12 cellular contexts compared by ENCODE assay signal in the genomic region with DNA sequence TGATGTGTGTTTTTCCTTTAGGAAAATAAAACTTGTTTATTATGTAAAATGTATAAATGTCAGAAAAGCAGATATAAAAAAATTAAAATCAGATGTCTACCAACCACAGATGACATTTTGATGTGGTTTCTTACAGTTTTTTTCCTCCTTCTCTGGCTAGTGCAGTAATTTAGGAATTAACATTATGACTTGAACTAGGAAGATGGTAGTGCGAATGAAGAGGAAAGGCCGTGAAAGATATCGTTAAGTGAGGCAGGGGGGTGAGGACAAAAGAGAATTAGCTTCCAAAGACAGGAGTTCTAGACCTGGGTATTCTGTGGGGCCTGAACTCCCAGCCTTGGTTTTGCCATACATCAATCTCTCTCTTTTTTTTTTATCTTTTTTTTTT.
A peak's percentile ranks its signal among the peaks of the same experiment; 100 is the strongest.
DNase-seq lines count a peak whose midpoint lies in the region; ATAC-seq and TF ChIP-seq lines count a peak whose summit lies in the region.
"Had no signal": no experiment of that assay in that cellular context is flagged by ENCODE, and none has a peak within 500 bp of the region (broad histone marks: within the 10 kb centered on the region; RNA-seq: fewer than 3 reads in every experiment).

No MANE protein-coding gene starts in this region.

- TF ChIP-seq RAD21 in HCT116 (IDR thresholded peaks at IDR 0.05; ENCODE audit: low read depth), result no peak

- intact Hi-C loops in CD14-positive monocyte (cut with micrococcal nuclease), result no loop called here
- intact Hi-C loops in HCT116 (cut with micrococcal nuclease), result no loop called here
- intact Hi-C loops in dendritic cell treated with granulocyte-macrophage colony-stimulating factor and Interleukin-4, amounts not matched to agents 40 ng/mL and 50 ng/mL, for 4 days (cut with micrococcal nuclease), result no loop called here
- intact Hi-C loops in stomach (cut with DNase I; ENCODE audit: low total_unique reads), result no loop called here
- intact Hi-C loops in tibial artery (cut with DNase I; ENCODE audit: low total_unique reads), result no loop called here
- intact Hi-C loops in naive thymus-derived CD4-positive, alpha-beta T cell (cut with micrococcal nuclease), result no loop called here

- H3K4me3 Mint-ChIP-seq in CD14-positive monocyte, result no peak overlapping the region
- no peak overlapping the region for H3K4me3 Mint-ChIP-seq in dendritic cell treated with granulocyte-macrophage colony-stimulating factor and Interleukin-4, amounts not matched to agents 40 ng/mL and 50 ng/mL, for 4 days
- H3K4me3 Mint-ChIP-seq in naive thymus-derived CD4-positive, alpha-beta T cell, result no peak overlapping the region
- H3K4me3 Mint-ChIP-seq: CD8-positive, alpha-beta memory T cell had no signal

- DNase-seq in CD14-positive monocyte (ENCODE audit: low spot score) (no peak), HCT116 (ENCODE audit: low read depth, low spot score) (no peak), stomach (no peak), NOMO-1 treated with DMSO at 0.1 percent for 48 hours (lab: John Stamatoyannopoulos, UW; ENCODE audit: unreplicated experiment) (no peak), tibial artery (no peak)
- DNase-seq in naive thymus-derived CD4-positive, alpha-beta T cell, result no peak
- DNase-seq: CD8-positive, alpha-beta memory T cell; DND-41; GDM1 had no signal

- TF ChIP-seq POLR2A in HCT116 (IDR thresholded peaks at IDR 0.05; ENCODE audit: borderline replicate concordance, extremely low read depth, insufficient read depth, insufficient read length) (no peak), stomach (IDR thresholded peaks at IDR 0.05) (no peak)

- H3K4me3 ChIP-seq in HCT116 (replicated peaks in 1 of 2; ENCODE audit: low read depth in 1 of 2, low read length in 2 of 2), result no peak overlapping the region
- no peak overlapping the region for H3K4me3 ChIP-seq in stomach
- no peak overlapping the region for H3K4me3 ChIP-seq in tibial artery
- H3K4me3 ChIP-seq in naive thymus-derived CD4-positive, alpha-beta T cell (ENCODE audit: low read length), result no peak overlapping the region

- no TSS peak for BruUV-seq in HCT116 (replicated peaks; lab: Mats Ljungman, UMichigan)

- no peak overlapping the region for H3K27ac ChIP-seq in HCT116 (ENCODE audit: low read depth, low read length)
- peak overlapping the region in 4 of 5 donors; percentile 24 to 79 (median 68) for H3K27ac ChIP-seq in stomach
- no peak overlapping the region for H3K27ac ChIP-seq in tibial artery
- no peak overlapping the region for H3K27ac ChIP-seq in naive thymus-derived CD4-positive, alpha-beta T cell (ENCODE audit: low read depth, low read length)

- CTCF ChIA-PET in HCT116 (lab: Charles Lee), result no interaction called here
- CTCF ChIA-PET in naive thymus-derived CD4-positive, alpha-beta T cell (lab: Charles Lee), result no interaction called here

- H3K36me3 ChIP-seq in HCT116 (ENCODE audit: control insufficient read depth in 1 of 2, insufficient read depth in 2 of 2, low read length in 2 of 2) (no peaks in the 10 kb centered on the region), stomach (no peaks in the 10 kb centered on the region), tibial artery (peaks cover 0 to 3% (median 0%) of the 10 kb centered on the region in 3 donors)
- H3K36me3 ChIP-seq in naive thymus-derived CD4-positive, alpha-beta T cell (ENCODE audit: control insufficient read depth in 2 of 3, insufficient read depth in 3 of 3, low read length in 3 of 3), result no peaks in the 10 kb centered on the region

- RAD21 ChIA-PET in HCT116 (lab: Charles Lee; ENCODE audit: low non-redundant PET in 1 of 2, low total read pairs in 2 of 2, uncharacterized antibody in 2 of 2, unreplicated experiment in 2 of 2), result interaction anchor here in 1 of 2 experiments (0.6 kb wide), 1 partner anchor 518 kb away, joined by 3 read pairs; no protein-coding TSS in a partner anchor

- no peaks in the 10 kb centered on the region for H4K20me1 ChIP-seq in HCT116 (ENCODE audit: insufficient read depth)

- H3K27ac Mint-ChIP-seq in CD14-positive monocyte, result peak overlapping the region in 4 of 7 donors; percentile 6 to 75 (median 18)
- H3K27ac Mint-ChIP-seq in dendritic cell treated with granulocyte-macrophage colony-stimulating factor and Interleukin-4, amounts not matched to agents 40 ng/mL and 50 ng/mL, for 4 days, result peak overlapping the region; percentile 28
- peak overlapping the region in 1 of 9 donors; percentile 46 for H3K27ac Mint-ChIP-seq in naive thymus-derived CD4-positive, alpha-beta T cell

- H3K9me3 ChIP-seq in HCT116 (ENCODE audit: control insufficient read depth in 1 of 2, insufficient read depth in 1 of 2, low read depth in 1 of 2, low read length in 2 of 2) (no peaks in the 10 kb centered on the region), stomach (no peaks in the 10 kb centered on the region), tibial artery (no peaks in the 10 kb centered on the region)
- no peaks in the 10 kb centered on the region for H3K9me3 ChIP-seq in naive thymus-derived CD4-positive, alpha-beta T cell (ENCODE audit: control insufficient read depth in 2 of 3, low read length in 3 of 3)
- H3K9me3 ChIP-seq: Caco-2 had no signal

- TF ChIP-seq EP300 in stomach (IDR thresholded peaks at IDR 0.05), result no peak

- no peaks in the 10 kb centered on the region for H3K27me3 Mint-ChIP-seq in CD14-positive monocyte (ENCODE audit: low read depth in 3 of 3)
- no peaks in the 10 kb centered on the region for H3K27me3 Mint-ChIP-seq in dendritic cell treated with granulocyte-macrophage colony-stimulating factor and Interleukin-4, amounts not matched to agents 40 ng/mL and 50 ng/mL, for 4 days
- no peaks in the 10 kb centered on the region for H3K27me3 Mint-ChIP-seq in naive thymus-derived CD4-positive, alpha-beta T cell
- H3K27me3 Mint-ChIP-seq: CD8-positive, alpha-beta memory T cell; IgD-negative memory B cell had no signal

- H2AFZ ChIP-seq in HCT116 (ENCODE audit: low read depth, low read length, poor library complexity, severe bottlenecking), result no peak overlapping the region

- no peaks in the 10 kb centered on the region for H3K4me1 Mint-ChIP-seq in CD14-positive monocyte
- H3K4me1 Mint-ChIP-seq in dendritic cell treated with granulocyte-macrophage colony-stimulating factor and Interleukin-4, amounts not matched to agents 40 ng/mL and 50 ng/mL, for 4 days (ENCODE audit: low read depth), result peaks cover 5% of the 10 kb centered on the region
- H3K4me1 Mint-ChIP-seq in naive thymus-derived CD4-positive, alpha-beta T cell, result peaks cover 0 to 12% (median 8%) of the 10 kb centered on the region in 7 donors

- H3K4me1 ChIP-seq in HCT116 (ENCODE audit: control insufficient read depth in 1 of 2, insufficient read depth in 2 of 2, low read length in 2 of 2), result peaks cover 11 to 18% of the 10 kb centered on the region in 2 experiments
- H3K4me1 ChIP-seq in stomach, result peaks cover 0 to 6% (median 2%) of the 10 kb centered on the region in 4 donors
- peaks cover 0 to 7% (median 3%) of the 10 kb centered on the region in 4 donors for H3K4me1 ChIP-seq in tibial artery
- no peaks in the 10 kb centered on the region for H3K4me1 ChIP-seq in naive thymus-derived CD4-positive, alpha-beta T cell (ENCODE audit: control insufficient read depth in 2 of 2, insufficient read depth in 2 of 2, low read length in 2 of 2)

- 77 to 91% (median 81%) methylated on average over 3 of the region's 3 CpGs for WGBS in stomach, 5 donors

- ATAC-seq in HCT116, result no peak
- no peak for ATAC-seq in naive thymus-derived CD4-positive, alpha-beta T cell

- TF ChIP-seq CTCF in CD14-positive monocyte (IDR thresholded peaks at IDR 0.05) (no peak), HCT116 (IDR thresholded peaks at IDR 0.05 in 2 of 3, conservative IDR thresholded peaks at IDR 0.05 in 1 of 3; ENCODE audit: borderline replicate concordance in 1 of 3, insufficient read depth in 1 of 3, low read depth in 2 of 3, low read length in 2 of 3) (no peak), stomach (IDR thresholded peaks at IDR 0.05) (no peak), tibial artery (IDR thresholded peaks at IDR 0.05) (no peak)

- H3K9me2 ChIP-seq in HCT116 (ENCODE audit: insufficient read depth), result no peaks in the 10 kb centered on the region

- no peaks in the 10 kb centered on the region for H3K79me2 ChIP-seq in HCT116 (ENCODE audit: insufficient read depth, low read length)

- H3K27me3 ChIP-seq in HCT116 (ENCODE audit: insufficient read depth, low read length), result no peaks in the 10 kb centered on the region
- H3K27me3 ChIP-seq in stomach, result no peaks in the 10 kb centered on the region
- no peaks in the 10 kb centered on the region for H3K27me3 ChIP-seq in tibial artery
- H3K27me3 ChIP-seq in naive thymus-derived CD4-positive, alpha-beta T cell (ENCODE audit: control insufficient read depth in 2 of 2, insufficient read depth in 2 of 2, low read length in 2 of 2), result no peaks in the 10 kb centered on the region

- no peaks in the 10 kb centered on the region for H3K9me3 Mint-ChIP-seq in CD14-positive monocyte
- no peaks in the 10 kb centered on the region for H3K9me3 Mint-ChIP-seq in dendritic cell treated with granulocyte-macrophage colony-stimulating factor and Interleukin-4, amounts not matched to agents 40 ng/mL and 50 ng/mL, for 4 days
- H3K9me3 Mint-ChIP-seq in naive thymus-derived CD4-positive, alpha-beta T cell, result no peaks in the 10 kb centered on the region
- H3K9me3 Mint-ChIP-seq: CD8-positive, alpha-beta memory T cell; IgD-negative memory B cell had no signal

- H3K36me3 Mint-ChIP-seq in CD14-positive monocyte, result peaks cover 37 to 72% of the 10 kb centered on the region in 2 donors
- peaks cover 84% of the 10 kb centered on the region for H3K36me3 Mint-ChIP-seq in dendritic cell treated with granulocyte-macrophage colony-stimulating factor and Interleukin-4, amounts not matched to agents 40 ng/mL and 50 ng/mL, for 4 days (ENCODE audit: low read depth)
- H3K36me3 Mint-ChIP-seq in naive thymus-derived CD4-positive, alpha-beta T cell, result no peaks in the 10 kb centered on the region
- H3K36me3 Mint-ChIP-seq: CD8-positive, alpha-beta memory T cell; IgD-negative memory B cell had no signal

- H3K9ac ChIP-seq in HCT116 (ENCODE audit: low read length), result no peak overlapping the region

- POLR2A ChIA-PET in HCT116 (lab: Charles Lee), result no interaction called here
- POLR2A ChIA-PET in naive thymus-derived CD4-positive, alpha-beta T cell (lab: Charles Lee), result interaction anchor here (0.5 kb wide), 1 partner anchor 478 kb away, joined by 3 read pairs; no protein-coding TSS in a partner anchor

- peak overlapping the region; percentile 53 for H3K4me2 ChIP-seq in HCT116 (ENCODE audit: low read length)

TF ChIP-seq in HCT116, 20 proteins besides CTCF, POLR2A, EP300 and RAD21 (continues in another document):
- TF ChIP-seq CEBPB (IDR thresholded peaks at IDR 0.05; ENCODE audit: low read depth) (no peak), ZNF274 (IDR thresholded peaks at IDR 0.05; ENCODE audit: low read depth, low read length) (no peak), YY1 (IDR thresholded peaks at IDR 0.05; ENCODE audit: extremely low read depth, insufficient replicate concordance, low read depth, low read length) (no peak), ZFX (IDR thresholded peaks at IDR 0.05) (no peak), EZH2 (IDR thresholded peaks at IDR 0.05) (no peak), EZH2phosphoT487 (IDR thresholded peaks at IDR 0.05; ENCODE audit: borderline replicate concordance) (no peak)
- TF ChIP-seq, protein P1, sequence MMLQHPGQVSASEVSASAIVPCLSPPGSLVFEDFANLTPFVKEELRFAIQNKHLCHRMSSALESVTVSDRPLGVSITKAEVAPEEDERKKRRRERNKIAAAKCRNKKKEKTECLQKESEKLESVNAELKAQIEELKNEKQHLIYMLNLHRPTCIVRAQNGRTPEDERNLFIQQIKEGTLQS (IDR thresholded peaks at IDR 0.05), result no peak

Comparison
In these comparisons a context has a peak if more than half of its experiments do, and no peak if none do; other contexts are left out.
1. H3K27ac ChIP-seq: peak in stomach (4 of 5); none in HCT116 (single experiment), tibial artery (0 of 2) and naive thymus-derived CD4-positive, alpha-beta T cell (single experiment).